In genomic region chr22:36411589-36412258, GRCh38 we compare ENCODE assay signal across 10 cellular contexts. TPM values are rescaled to one million over a fixed set of nuclear protein-coding genes. Genes with fewer than 3 reads are reported as not detected.
DNase-seq lines count a peak whose midpoint lies in the region; ATAC-seq, FAIRE-seq and TF ChIP-seq lines count a peak whose summit lies in the region.
"Had no signal": no experiment of that assay in that cellular context is flagged by ENCODE, and none has a peak within 500 bp of the region (broad histone marks: within the 10 kb centered on the region; RNA-seq: fewer than 3 reads in every experiment).

No MANE protein-coding gene starts in this region.

- H3K27ac ChIP-seq in C4-2B (peak overlapping the region; percentile 89), neutrophil (peak overlapping the region; percentile 43), sigmoid colon (no peak overlapping the region)

- H3K27ac Mint-ChIP-seq in activated CD4-positive, alpha-beta memory T cell treated with anti-CD3 and anti-CD28 coated beads, Interleukin-2, amount 10 ng/mL, durations not matched to agents 7 days and 5 days = no peak overlapping the region
- H3K27ac Mint-ChIP-seq: HFFc6 had no signal

- intact Hi-C loops in sigmoid colon (cut with DNase I) = no loop called here

- peaks cover 7% of the 10 kb centered on the region for H3K36me3 Mint-ChIP-seq in activated CD4-positive, alpha-beta memory T cell treated with anti-CD3 and anti-CD28 coated beads, Interleukin-2, amount 10 ng/mL, durations not matched to agents 7 days and 5 days (ENCODE audit: low read depth)

- TF ChIP-seq EP300 in Ishikawa (IDR thresholded peaks at IDR 0.05; ENCODE audit: borderline replicate concordance) (no peak), sigmoid colon (IDR thresholded peaks at IDR 0.05) (no peak)

- H3K27me3 ChIP-seq in neutrophil (no peaks in the 10 kb centered on the region), sigmoid colon (no peaks in the 10 kb centered on the region)

- H3K27me3 Mint-ChIP-seq in activated CD4-positive, alpha-beta memory T cell treated with anti-CD3 and anti-CD28 coated beads, Interleukin-2, amount 10 ng/mL, durations not matched to agents 7 days and 5 days = no peaks in the 10 kb centered on the region

- POLR2A ChIA-PET in activated CD4-positive, alpha-beta memory T cell treated with anti-CD3 and anti-CD28 coated beads, Interleukin-2, amount 10 ng/mL, durations not matched to agents 7 days and 5 days (lab: Charles Lee) = no interaction called here

- no peak for TF ChIP-seq CTCF in C4-2B (conservative IDR thresholded peaks at IDR 0.05)
- no peak for TF ChIP-seq CTCF in neutrophil (IDR thresholded peaks at IDR 0.05)
- TF ChIP-seq CTCF in omental fat pad (IDR thresholded peaks at IDR 0.05) = no peak
- no peak for TF ChIP-seq CTCF in sigmoid colon (IDR thresholded peaks at IDR 0.05)

- ATAC-seq in omental fat pad (ENCODE audit: low FRiP score) (no peak), GM21390 (IDR thresholded peaks at IDR 0.05; ENCODE audit: unreplicated experiment) (no peak)

- no peak for FAIRE-seq in H54 (lab: Jason Lieb, UNC)
- FAIRE-seq: colon had no signal

- H3K4me3 ChIP-seq in neutrophil (ENCODE audit: low read depth in 1 of 2, low read length in 1 of 2) (no peak overlapping the region), sigmoid colon (no peak overlapping the region)

- H3K4me1 ChIP-seq in neutrophil (ENCODE audit: control insufficient read depth in 1 of 2, insufficient read depth in 1 of 2, low read depth in 1 of 2, low read length in 1 of 2) (peaks cover 59 to 64% of the 10 kb centered on the region in 2 experiments), sigmoid colon (no peaks in the 10 kb centered on the region)

- 44 to 69% methylated on average over 6 of the region's 6 CpGs for WGBS in sigmoid colon, 2 donors

- H3K9me3 ChIP-seq in neutrophil (no peaks in the 10 kb centered on the region), sigmoid colon (no peaks in the 10 kb centered on the region)

- CTCF ChIA-PET in activated CD4-positive, alpha-beta memory T cell treated with anti-CD3 and anti-CD28 coated beads, Interleukin-2, amount 10 ng/mL, durations not matched to agents 7 days and 5 days (lab: Charles Lee) = no interaction called here

- peaks cover 51% of the 10 kb centered on the region for H3K4me1 Mint-ChIP-seq in activated CD4-positive, alpha-beta memory T cell treated with anti-CD3 and anti-CD28 coated beads, Interleukin-2, amount 10 ng/mL, durations not matched to agents 7 days and 5 days

- TF ChIP-seq RAD21 in Ishikawa (IDR thresholded peaks at IDR 0.05; ENCODE audit: low read depth) = no peak

- no peaks in the 10 kb centered on the region for H3K9me3 Mint-ChIP-seq in activated CD4-positive, alpha-beta memory T cell treated with anti-CD3 and anti-CD28 coated beads, Interleukin-2, amount 10 ng/mL, durations not matched to agents 7 days and 5 days
- H3K9me3 Mint-ChIP-seq: HFFc6 had no signal

- peak; percentile 29 for DNase-seq in activated CD4-positive, alpha-beta memory T cell treated with anti-CD3 and anti-CD28 coated beads, Interleukin-2, amount 10 ng/mL, durations not matched to agents 7 days and 5 days
- no peak for DNase-seq in omental fat pad (ENCODE audit: low spot score)
- no peak for DNase-seq in sigmoid colon
- DNase-seq in H54 (ENCODE audit: insufficient read length, low spot score) = no peak
- DNase-seq: HFFc6 had no signal

- no peaks in the 10 kb centered on the region for H3K36me3 ChIP-seq in neutrophil
- peaks cover 0 to 7% (median 0%) of the 10 kb centered on the region in 4 donors for H3K36me3 ChIP-seq in sigmoid colon

- TF ChIP-seq POLR2A in sigmoid colon (IDR thresholded peaks at IDR 0.05) = no peak
- TF ChIP-seq POLR2A in H54 (IDR thresholded peaks at IDR 0.05; ENCODE audit: low read depth, low read length) = no peak

- no peak overlapping the region for H3K4me3 Mint-ChIP-seq in activated CD4-positive, alpha-beta memory T cell treated with anti-CD3 and anti-CD28 coated beads, Interleukin-2, amount 10 ng/mL, durations not matched to agents 7 days and 5 days
- H3K4me3 Mint-ChIP-seq: HFFc6 had no signal

TF ChIP-seq in Ishikawa, 13 proteins besides CTCF, POLR2A, EP300 and RAD21:
- no peak for TF ChIP-seq FOXM1 (IDR thresholded peaks at IDR 0.05; ENCODE audit: borderline replicate concordance, low read depth)
- TF ChIP-seq, protein P1, sequence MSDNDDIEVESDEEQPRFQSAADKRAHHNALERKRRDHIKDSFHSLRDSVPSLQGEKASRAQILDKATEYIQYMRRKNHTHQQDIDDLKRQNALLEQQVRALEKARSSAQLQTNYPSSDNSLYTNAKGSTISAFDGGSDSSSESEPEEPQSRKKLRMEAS (IDR thresholded peaks at IDR 0.05) = no peak
- no peak for TF ChIP-seq TEAD4 (IDR thresholded peaks at IDR 0.05)
- peak; percentile 63 for TF ChIP-seq USF1 (IDR thresholded peaks at IDR 0.05)
- TF ChIP-seq NFIC (IDR thresholded peaks at IDR 0.05) = peak; percentile 85

RNA-seq across cellular contexts. Expression of gene MYH9, which starts 24.0 kb away (rescaled TPM):
- total RNA-seq in activated CD4-positive, alpha-beta memory T cell treated with anti-CD3 and anti-CD28 coated beads, Interleukin-2, amount 10 ng/mL, durations not matched to agents 7 days and 5 days = 100 to 1,000 TPM; 840 to 865 TPM
- total RNA-seq in omental fat pad = 100 to 1,000 TPM; 225 to 463 (median 370) TPM
- total RNA-seq in sigmoid colon = 100 to 1,000 TPM; 147 to 273 (median 184) TPM
- polyA plus RNA-seq in sigmoid colon = 100 to 1,000 TPM in 1 of 3 donors, 10 to 100 TPM in 2; 63.7 to 307 (median 88.3) TPM

Comparison
In these comparisons a context has a peak if more than half of its experiments do, and no peak if none do; other contexts are left out.
1. H3K27ac ChIP-seq: peak in C4-2B (single experiment) and neutrophil (single experiment); none in sigmoid colon (0 of 4).